In the genomic region with DNA sequence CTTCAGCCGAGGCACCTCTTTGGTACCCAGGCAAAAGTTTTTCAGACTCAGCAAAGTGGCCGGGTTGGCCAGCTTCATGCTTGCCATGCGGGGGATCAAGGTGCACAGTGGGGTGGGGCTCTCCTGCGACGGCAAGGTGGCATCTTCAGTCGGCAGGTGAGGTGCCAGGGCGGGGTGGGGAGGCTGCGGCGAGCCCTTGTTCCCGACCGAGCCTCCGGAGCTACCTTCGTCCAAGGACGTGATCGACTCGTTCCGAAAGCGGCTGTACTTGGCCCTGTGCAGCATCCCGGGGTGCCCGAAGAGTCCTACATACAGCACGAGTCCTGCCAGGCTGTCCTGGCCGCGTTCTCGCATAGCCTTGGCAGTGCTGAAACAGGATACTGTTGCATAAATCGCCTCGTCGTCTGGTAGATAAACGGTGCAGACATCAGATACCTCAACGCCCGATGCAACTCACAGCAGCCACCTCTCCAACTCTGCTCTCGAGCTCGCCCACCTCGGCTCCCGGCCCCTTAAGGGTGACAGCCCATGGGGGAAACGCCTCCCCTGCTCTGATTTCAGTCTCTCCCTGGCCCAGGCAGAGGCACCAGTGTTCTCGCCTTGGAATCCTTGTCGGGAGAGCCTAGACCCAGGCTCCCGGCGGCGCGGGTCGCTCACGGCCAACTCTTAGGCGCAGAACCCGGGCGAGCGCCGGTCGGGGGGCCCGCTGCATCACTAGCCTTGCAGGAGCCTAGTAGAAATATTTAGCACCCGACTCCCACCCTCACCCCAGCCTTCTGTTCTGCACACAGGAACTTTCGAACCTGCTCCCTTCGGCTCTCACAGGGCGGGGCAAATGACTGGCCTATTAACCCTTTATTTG, we compare ENCODE assay signal across 8 cellular contexts. TPM values are rescaled to one million over a fixed set of nuclear protein-coding genes. Genes with fewer than 3 reads are reported as not detected.
DNase-seq lines count a peak whose midpoint lies in the region; ATAC-seq and TF ChIP-seq lines count a peak whose summit lies in the region.

No MANE protein-coding gene starts in this region.

- TF ChIP-seq CTCF in CD14-positive monocyte (IDR thresholded peaks at IDR 0.05) = no peak

- intact Hi-C loops in CD14-positive monocyte (cut with micrococcal nuclease) = no loop called here
- intact Hi-C loops in left ventricle myocardium superior (cut with micrococcal nuclease) = no loop called here

- ATAC-seq in left ventricle myocardium superior = peak; percentile 87
- no peak for ATAC-seq in GM18498 (IDR thresholded peaks at IDR 0.05; ENCODE audit: unreplicated experiment)
- no peak for ATAC-seq in GM18520 (IDR thresholded peaks at IDR 0.05; ENCODE audit: unreplicated experiment)
- ATAC-seq in GM18907 (IDR thresholded peaks at IDR 0.05; ENCODE audit: unreplicated experiment) = no peak

- peak overlapping the region; percentile 73 to 92 for H3K4me3 Mint-ChIP-seq in CD14-positive monocyte
- H3K4me3 Mint-ChIP-seq in activated naive CD8-positive, alpha-beta T cell treated with anti-CD3 and anti-CD28 coated beads for 36 hours = peak overlapping the region; percentile 85

- DNase-seq in CD14-positive monocyte (ENCODE audit: low spot score) = no peak
- peak; percentile 20 for DNase-seq in HK-2 (ENCODE audit: unreplicated experiment)
- DNase-seq in activated naive CD8-positive, alpha-beta T cell treated with anti-CD3 and anti-CD28 coated beads for 36 hours = peak; percentile 15
- peak; percentile 59 for DNase-seq in left ventricle myocardium superior
- peak; percentile 15 for DNase-seq in putamen (ENCODE audit: low spot score)

- no peak overlapping the region for H3K27ac Mint-ChIP-seq in CD14-positive monocyte
- no peak overlapping the region for H3K27ac Mint-ChIP-seq in activated naive CD8-positive, alpha-beta T cell treated with anti-CD3 and anti-CD28 coated beads for 36 hours

- H3K9me3 Mint-ChIP-seq in CD14-positive monocyte = peaks cover 0 to 8% (median 0%) of the 10 kb centered on the region in 7 donors
- peaks cover 2% of the 10 kb centered on the region for H3K9me3 Mint-ChIP-seq in activated naive CD8-positive, alpha-beta T cell treated with anti-CD3 and anti-CD28 coated beads for 36 hours

- H3K27me3 Mint-ChIP-seq in CD14-positive monocyte (ENCODE audit: low read depth in 3 of 3) = peaks cover 33 to 49% (median 36%) of the 10 kb centered on the region in 3 donors
- peaks cover 70% of the 10 kb centered on the region for H3K27me3 Mint-ChIP-seq in activated naive CD8-positive, alpha-beta T cell treated with anti-CD3 and anti-CD28 coated beads for 36 hours

- H3K36me3 Mint-ChIP-seq in CD14-positive monocyte = peaks cover 0 to 3% of the 10 kb centered on the region in 2 donors
- peaks cover 9% of the 10 kb centered on the region for H3K36me3 Mint-ChIP-seq in activated naive CD8-positive, alpha-beta T cell treated with anti-CD3 and anti-CD28 coated beads for 36 hours

- H3K4me1 Mint-ChIP-seq in CD14-positive monocyte = peaks cover 30% of the 10 kb centered on the region
- H3K4me1 Mint-ChIP-seq in activated naive CD8-positive, alpha-beta T cell treated with anti-CD3 and anti-CD28 coated beads for 36 hours = peaks cover 37% of the 10 kb centered on the region

RNA-seq across cellular contexts. Expression of a gene that starts 0.8 kb away (rescaled TPM):
- polyA plus RNA-seq in CD14-positive monocyte = not detected
- 1 to 10 TPM; 3.7 to 4.1 TPM for total RNA-seq in activated naive CD8-positive, alpha-beta T cell treated with anti-CD3 and anti-CD28 coated beads for 36 hours
- total RNA-seq in left ventricle myocardium superior = 2.4 TPM
